Comparison of ENCODE assay signal across 1 cellular context in the genomic region with DNA sequence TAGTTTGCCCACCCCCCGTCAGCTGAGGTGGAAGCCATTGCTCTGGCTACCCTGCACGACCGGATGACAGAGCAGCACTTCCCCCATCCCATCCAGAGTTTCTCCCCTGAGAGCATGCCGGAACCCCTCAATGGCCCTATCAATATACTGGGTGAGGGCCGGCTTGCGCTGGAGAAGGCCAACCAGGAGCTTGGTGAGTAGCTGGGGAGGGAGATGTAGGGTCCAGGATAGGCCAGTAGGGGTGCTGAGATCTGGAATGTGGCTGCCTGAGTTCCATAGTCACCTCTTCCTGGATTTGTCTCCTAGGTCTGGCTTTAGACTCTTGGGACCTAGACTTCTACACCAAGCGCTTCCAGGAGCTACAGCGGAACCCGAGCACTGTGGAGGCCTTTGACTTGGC.
TF ChIP-seq lines count a peak whose summit lies in the region.

No MANE protein-coding gene starts in this region.

TF ChIP-seq in H1, 55 proteins besides CTCF, POLR2A, EP300 and RAD21:
- TF ChIP-seq MAFK (IDR thresholded peaks at IDR 0.05; ENCODE audit: low read depth, low read length): no peak
- TF ChIP-seq TEAD4 (IDR thresholded peaks at IDR 0.05; ENCODE audit: low read depth, low read length): 0 out of 2 replicates have a peak, but pooled peaks have one; percentile 24
